In genomic region chr17:7222972-7223292, GRCh38 we compare ENCODE assay signal across 2 cellular contexts.
TF ChIP-seq lines count a peak whose summit lies in the region.

No MANE protein-coding gene starts in this region.

TF ChIP-seq in A549, 52 proteins besides CTCF, POLR2A, EP300 and RAD21 (continued from another document):
- TF ChIP-seq HMGXB4 (CRISPR knock-in tag; IDR thresholded peaks at IDR 0.05; ENCODE audit: borderline replicate concordance) (no peak), KDM1A (IDR thresholded peaks at IDR 0.05; ENCODE audit: low read depth) (no peak), BCL3 (IDR thresholded peaks at IDR 0.05) (peak; percentile 34; the same call in 1 of the 3 replicates), NR3C1 (IDR thresholded peaks at IDR 0.05) (no peak), KDM5A (IDR thresholded peaks at IDR 0.05) (no peak), FOXS1 (CRISPR knock-in tag; IDR thresholded peaks at IDR 0.05) (no peak), FOSB (CRISPR knock-in tag; IDR thresholded peaks at IDR 0.05) (no peak), POLR2AphosphoS2 (conservative IDR thresholded peaks at IDR 0.05; ENCODE audit: low read length) (no peak), JUN (IDR thresholded peaks at IDR 0.05) (0 out of 5 replicates have a peak, but pooled peaks of 1 of the 2 experiments have one; percentile 1), PHF8 (IDR thresholded peaks at IDR 0.05; ENCODE audit: borderline replicate concordance, low read depth) (no peak), ESRRA (IDR thresholded peaks at IDR 0.05; ENCODE audit: borderline replicate concordance, low read length) (no peak), ZC3H11A (IDR thresholded peaks at IDR 0.05) (no peak)
- TF ChIP-seq, protein P1, sequence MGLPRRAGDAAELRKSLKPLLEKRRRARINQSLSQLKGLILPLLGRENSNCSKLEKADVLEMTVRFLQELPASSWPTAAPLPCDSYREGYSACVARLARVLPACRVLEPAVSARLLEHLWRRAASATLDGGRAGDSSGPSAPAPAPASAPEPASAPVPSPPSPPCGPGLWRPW (IDR thresholded peaks at IDR 0.05), result no peak
- TF ChIP-seq, protein P2, sequence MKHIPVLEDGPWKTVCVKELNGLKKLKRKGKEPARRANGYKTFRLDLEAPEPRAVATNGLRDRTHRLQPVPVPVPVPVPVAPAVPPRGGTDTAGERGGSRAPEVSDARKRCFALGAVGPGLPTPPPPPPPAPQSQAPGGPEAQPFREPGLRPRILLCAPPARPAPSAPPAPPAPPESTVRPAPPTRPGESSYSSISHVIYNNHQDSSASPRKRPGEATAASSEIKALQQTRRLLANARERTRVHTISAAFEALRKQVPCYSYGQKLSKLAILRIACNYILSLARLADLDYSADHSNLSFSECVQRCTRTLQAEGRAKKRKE (CRISPR knock-in tag; IDR thresholded peaks at IDR 0.05; ENCODE audit: low read depth), result no peak
- TF ChIP-seq, protein P3, sequence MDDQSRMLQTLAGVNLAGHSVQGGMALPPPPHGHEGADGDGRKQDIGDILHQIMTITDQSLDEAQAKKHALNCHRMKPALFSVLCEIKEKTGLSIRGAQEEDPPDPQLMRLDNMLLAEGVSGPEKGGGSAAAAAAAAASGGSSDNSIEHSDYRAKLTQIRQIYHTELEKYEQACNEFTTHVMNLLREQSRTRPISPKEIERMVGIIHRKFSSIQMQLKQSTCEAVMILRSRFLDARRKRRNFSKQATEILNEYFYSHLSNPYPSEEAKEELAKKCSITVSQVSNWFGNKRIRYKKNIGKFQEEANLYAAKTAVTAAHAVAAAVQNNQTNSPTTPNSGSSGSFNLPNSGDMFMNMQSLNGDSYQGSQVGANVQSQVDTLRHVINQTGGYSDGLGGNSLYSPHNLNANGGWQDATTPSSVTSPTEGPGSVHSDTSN (IDR thresholded peaks at IDR 0.05), result peak; percentile 47; the same call in 1 of the 2 replicates

TF ChIP-seq in WTC11, 78 proteins besides CTCF, POLR2A, EP300 and RAD21 (continued from another document):
- TF ChIP-seq, protein P4, sequence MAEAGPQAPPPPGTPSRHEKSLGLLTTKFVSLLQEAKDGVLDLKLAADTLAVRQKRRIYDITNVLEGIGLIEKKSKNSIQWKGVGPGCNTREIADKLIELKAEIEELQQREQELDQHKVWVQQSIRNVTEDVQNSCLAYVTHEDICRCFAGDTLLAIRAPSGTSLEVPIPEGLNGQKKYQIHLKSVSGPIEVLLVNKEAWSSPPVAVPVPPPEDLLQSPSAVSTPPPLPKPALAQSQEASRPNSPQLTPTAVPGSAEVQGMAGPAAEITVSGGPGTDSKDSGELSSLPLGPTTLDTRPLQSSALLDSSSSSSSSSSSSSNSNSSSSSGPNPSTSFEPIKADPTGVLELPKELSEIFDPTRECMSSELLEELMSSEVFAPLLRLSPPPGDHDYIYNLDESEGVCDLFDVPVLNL (CRISPR knock-in tag; IDR thresholded peaks at IDR 0.05; ENCODE audit: borderline replicate concordance, low read depth), result no peak
TF ChIP-seq in WTC11: peak in this region for 0.
